ENCODE assay signal across 10 cellular contexts in genomic region chr5:73140801-73141200, GRCh38. TPM values are rescaled to one million over a fixed set of nuclear protein-coding genes. Genes with fewer than 3 reads are reported as not detected.
"Had no signal": no experiment of that assay in that cellular context is flagged by ENCODE, and none has a peak within 500 bp of the region (broad histone marks: within the 10 kb centered on the region; RNA-seq: fewer than 3 reads in every experiment).

No MANE protein-coding gene starts in this region.

- H3K9ac ChIP-seq: GM23248 had no signal

- H3K9me3 Mint-ChIP-seq: GM23338, H9 had no signal

- FAIRE-seq: H54 had no signal

- H3K4me3 Mint-ChIP-seq: GM23338, H9 had no signal

- H3K27ac ChIP-seq: GM23248 had no signal

- ATAC-seq: GM23338, HCT116 had no signal

- H3K4me2 ChIP-seq: GM23338 had no signal

- H3K9me3 ChIP-seq: HAP-1 had no signal

- H3K4me1 ChIP-seq: HAP-1 had no signal

- DNase-seq: GM23248, GOT3, H7, H9, HCEC 1CT had no signal

- H3K36me3 ChIP-seq: HAP-1 had no signal

- H2AFZ ChIP-seq: GM23248, GM23338 had no signal

- H3K27ac Mint-ChIP-seq: GM23338, H9 had no signal

- H3K4me3 ChIP-seq: GM23248, GM23338, HAP-1 had no signal

RNA-seq across cellular contexts. Expression of gene TMEM174, which starts 32.2 kb away (rescaled TPM):
- total RNA-seq: GM23248, GM23338, H4, H7, H9 had no signal
- polyA plus RNA-seq: GM23248, GM23338 had no signal
